ENCODE assay signal across 26 cellular contexts in the genomic region with DNA sequence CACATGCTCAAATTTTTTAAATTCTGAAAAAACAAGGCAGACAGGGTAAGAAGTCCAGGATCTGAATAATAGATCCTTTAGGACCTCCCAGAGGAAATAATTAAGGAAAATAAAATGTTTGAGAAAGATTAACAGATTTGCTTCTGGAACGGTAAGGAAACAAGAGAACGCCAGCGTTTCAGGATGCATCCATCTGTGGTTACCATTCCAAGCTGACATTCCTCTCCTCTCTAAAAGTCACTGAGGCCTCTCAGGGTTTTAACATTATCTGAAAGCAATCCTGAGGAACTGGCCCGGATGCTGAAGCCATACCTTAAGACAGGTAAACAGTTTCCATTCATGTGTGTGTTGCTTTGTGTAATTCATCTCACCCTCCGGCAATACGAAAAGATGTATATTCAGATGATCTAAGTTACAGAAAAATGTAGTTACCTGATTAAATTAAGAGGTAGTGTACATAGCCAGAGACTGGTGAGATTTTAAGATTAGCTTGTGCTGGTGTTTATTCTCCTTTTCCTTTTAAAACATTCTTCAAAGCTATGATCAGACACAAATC.
"Had no signal": no experiment of that assay in that cellular context is flagged by ENCODE, and none has a peak within 500 bp of the region (broad histone marks: within the 10 kb centered on the region; RNA-seq: fewer than 3 reads in every experiment).

No MANE protein-coding gene starts in this region.

- H3K4me1 ChIP-seq: right lobe of liver had no signal

- H3K9me3 Mint-ChIP-seq: activated naive CD4-positive, alpha-beta T cell treated with anti-CD3 and anti-CD28 coated beads, Interleukin-2, amount 50 U/mL, for 24 hours; activated naive CD8-positive, alpha-beta T cell treated with anti-CD3 and anti-CD28 coated beads, Interleukin-2, amount 50 U/mL, for 24 hours; naive thymus-derived CD4-positive, alpha-beta T cell had no signal

- DNase-seq: activated CD4-positive, alpha-beta T cell treated with anti-CD3 and anti-CD28 coated beads for 1 hour; activated CD8-positive, alpha-beta memory T cell treated with anti-CD3 and anti-CD28 coated beads, Interleukin-2, amount 10 ng/mL, durations not matched to agents 7 days and 5 days; activated CD8-positive, alpha-beta T cell treated with anti-CD3 and anti-CD28 coated beads, Interleukin-2, amount 10 ng/mL, durations not matched to agents 7 days and 5 days; activated naive CD8-positive, alpha-beta T cell treated with anti-CD3 and anti-CD28 coated beads, Interleukin-2, amount 50 U/mL, for 24 hours; activated T-cell treated with anti-CD3 and anti-CD28 coated beads, Interleukin-2, amount 50 U/mL, for 48 hours; amygdala; dermis blood vessel endothelial cell; effector CD4-positive, alpha-beta T cell; gastrocnemius medialis; glutamatergic neuron; left cardiac atrium; midbrain; naive thymus-derived CD4-positive, alpha-beta T cell; right lobe of liver; stimulated activated CD4-positive, alpha-beta T cell treated with anti-CD3 and anti-CD28 coated beads, Interleukin-2, amount 100 ng/mL, for 48 hours; stimulated activated naive CD8-positive, alpha-beta T cell treated with anti-CD3 and anti-CD28 coated beads, Interleukin-15, Interleukin-2, amounts not matched to agents 100 U/mL and 50 U/mL, for 24 hours; T-helper 17 cell; T1000; upper lobe of right lung had no signal

- H3K4me3 Mint-ChIP-seq: activated CD8-positive, alpha-beta memory T cell treated with anti-CD3 and anti-CD28 coated beads, Interleukin-2, amount 10 ng/mL, durations not matched to agents 7 days and 5 days; activated CD8-positive, alpha-beta T cell treated with anti-CD3 and anti-CD28 coated beads, Interleukin-2, amount 10 ng/mL, durations not matched to agents 7 days and 5 days; activated naive CD4-positive, alpha-beta T cell treated with anti-CD3 and anti-CD28 coated beads, Interleukin-2, amount 50 U/mL, for 24 hours; activated naive CD8-positive, alpha-beta T cell treated with anti-CD3 and anti-CD28 coated beads, Interleukin-2, amount 50 U/mL, for 24 hours; naive thymus-derived CD4-positive, alpha-beta T cell; T-helper 17 cell had no signal

- H3K27me3 Mint-ChIP-seq: activated naive CD4-positive, alpha-beta T cell treated with anti-CD3 and anti-CD28 coated beads, Interleukin-2, amount 50 U/mL, for 24 hours; activated naive CD8-positive, alpha-beta T cell treated with anti-CD3 and anti-CD28 coated beads, Interleukin-2, amount 50 U/mL, for 24 hours had no signal

- H3K36me3 Mint-ChIP-seq: activated naive CD4-positive, alpha-beta T cell treated with anti-CD3 and anti-CD28 coated beads, Interleukin-2, amount 50 U/mL, for 24 hours; naive thymus-derived CD4-positive, alpha-beta T cell had no signal

- H3K27me3 ChIP-seq: gastrocnemius medialis, neutrophil, right lobe of liver, upper lobe of right lung had no signal

- ATAC-seq: activated CD8-positive, alpha-beta memory T cell treated with anti-CD3 and anti-CD28 coated beads, Interleukin-2, amount 10 ng/mL, durations not matched to agents 7 days and 5 days; activated CD8-positive, alpha-beta T cell treated with anti-CD3 and anti-CD28 coated beads, Interleukin-2, amount 10 ng/mL, durations not matched to agents 7 days and 5 days; activated naive CD8-positive, alpha-beta T cell treated with anti-CD3 and anti-CD28 coated beads, Interleukin-2, amount 50 U/mL, for 24 hours; gastrocnemius medialis; left cardiac atrium; naive thymus-derived CD4-positive, alpha-beta T cell; stimulated activated naive CD8-positive, alpha-beta T cell treated with anti-CD3 and anti-CD28 coated beads, Interleukin-15, Interleukin-2, amounts not matched to agents 100 U/mL and 50 U/mL, for 24 hours; T-helper 17 cell; upper lobe of right lung had no signal

- H3K9me3 ChIP-seq: gastrocnemius medialis, neutrophil, right lobe of liver, thoracic aorta, upper lobe of right lung had no signal

- H3K27ac ChIP-seq: epithelial cell of prostate, gastrocnemius medialis, neutrophil, right lobe of liver, thoracic aorta, upper lobe of right lung had no signal

- H3K27ac Mint-ChIP-seq: activated CD8-positive, alpha-beta memory T cell treated with anti-CD3 and anti-CD28 coated beads, Interleukin-2, amount 10 ng/mL, durations not matched to agents 7 days and 5 days; activated CD8-positive, alpha-beta T cell treated with anti-CD3 and anti-CD28 coated beads, Interleukin-2, amount 10 ng/mL, durations not matched to agents 7 days and 5 days; activated naive CD4-positive, alpha-beta T cell treated with anti-CD3 and anti-CD28 coated beads, Interleukin-2, amount 50 U/mL, for 24 hours; activated naive CD8-positive, alpha-beta T cell treated with anti-CD3 and anti-CD28 coated beads, Interleukin-2, amount 50 U/mL, for 24 hours; activated T-helper 2 cell treated with anti-CD3 and anti-CD28 coated beads, Interferon-gamma antibody, Interleukin-2, Interleukin-4, amounts not matched to agents 10 μg/mL and 5 μg/mL and 100 μg/mL, durations not matched to agents 14 hours and 24 hours and 36 hours; naive thymus-derived CD4-positive, alpha-beta T cell; T-helper 17 cell had no signal

- H3K36me3 ChIP-seq: gastrocnemius medialis, neutrophil, right lobe of liver, thoracic aorta, upper lobe of right lung had no signal

- FAIRE-seq: colon, islet of Langerhans had no signal

- H3K4me3 ChIP-seq: gastrocnemius medialis, right lobe of liver, thoracic aorta, upper lobe of right lung had no signal
